Comparison of ENCODE assay signal across 1 cellular context in the genomic region with DNA sequence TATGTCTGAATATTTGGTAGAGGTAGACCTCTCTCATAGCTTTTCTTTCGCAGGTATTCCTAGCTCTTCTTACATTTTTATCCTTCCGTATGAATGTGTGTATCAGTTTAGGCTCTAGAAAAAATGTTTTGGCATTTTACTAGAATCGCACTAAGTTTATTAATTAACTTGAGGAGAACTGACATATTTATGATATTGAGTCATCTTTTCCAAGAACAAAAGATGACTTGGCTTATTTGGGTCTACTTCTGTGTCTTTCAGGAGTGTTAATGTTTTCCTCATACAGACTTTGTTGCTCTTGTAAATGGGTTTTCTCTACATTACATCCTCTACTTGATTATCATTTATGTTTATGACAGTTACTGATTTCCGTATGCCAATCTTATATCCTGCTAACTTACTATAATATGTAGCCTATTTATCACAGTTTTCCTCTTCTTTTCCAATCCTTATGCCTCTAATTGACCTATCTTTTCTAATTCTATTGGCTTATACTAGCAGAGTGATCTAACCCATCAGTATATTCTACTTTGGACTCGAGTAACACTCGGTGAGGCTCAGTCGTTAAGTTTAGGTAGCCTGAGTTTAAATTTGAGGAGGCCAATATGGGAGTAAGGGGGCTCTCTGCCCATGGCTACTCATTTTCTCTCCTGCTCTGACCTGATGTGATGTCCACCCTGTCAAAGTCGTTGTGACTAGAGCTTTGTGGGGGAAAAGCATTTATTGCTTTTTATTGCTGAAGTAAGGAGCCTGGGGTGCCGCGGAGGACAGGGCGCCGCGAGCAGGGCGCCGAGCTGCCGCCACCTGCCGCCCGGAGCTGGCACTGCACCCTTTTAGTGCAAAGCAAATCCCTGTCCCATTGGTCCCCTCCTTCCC.
TF ChIP-seq lines count a peak whose summit lies in the region.

No MANE protein-coding gene starts in this region.

TF ChIP-seq in HEK293, 187 proteins besides CTCF, POLR2A, EP300 and RAD21 (continued from another document):
- TF ChIP-seq, protein P1, sequence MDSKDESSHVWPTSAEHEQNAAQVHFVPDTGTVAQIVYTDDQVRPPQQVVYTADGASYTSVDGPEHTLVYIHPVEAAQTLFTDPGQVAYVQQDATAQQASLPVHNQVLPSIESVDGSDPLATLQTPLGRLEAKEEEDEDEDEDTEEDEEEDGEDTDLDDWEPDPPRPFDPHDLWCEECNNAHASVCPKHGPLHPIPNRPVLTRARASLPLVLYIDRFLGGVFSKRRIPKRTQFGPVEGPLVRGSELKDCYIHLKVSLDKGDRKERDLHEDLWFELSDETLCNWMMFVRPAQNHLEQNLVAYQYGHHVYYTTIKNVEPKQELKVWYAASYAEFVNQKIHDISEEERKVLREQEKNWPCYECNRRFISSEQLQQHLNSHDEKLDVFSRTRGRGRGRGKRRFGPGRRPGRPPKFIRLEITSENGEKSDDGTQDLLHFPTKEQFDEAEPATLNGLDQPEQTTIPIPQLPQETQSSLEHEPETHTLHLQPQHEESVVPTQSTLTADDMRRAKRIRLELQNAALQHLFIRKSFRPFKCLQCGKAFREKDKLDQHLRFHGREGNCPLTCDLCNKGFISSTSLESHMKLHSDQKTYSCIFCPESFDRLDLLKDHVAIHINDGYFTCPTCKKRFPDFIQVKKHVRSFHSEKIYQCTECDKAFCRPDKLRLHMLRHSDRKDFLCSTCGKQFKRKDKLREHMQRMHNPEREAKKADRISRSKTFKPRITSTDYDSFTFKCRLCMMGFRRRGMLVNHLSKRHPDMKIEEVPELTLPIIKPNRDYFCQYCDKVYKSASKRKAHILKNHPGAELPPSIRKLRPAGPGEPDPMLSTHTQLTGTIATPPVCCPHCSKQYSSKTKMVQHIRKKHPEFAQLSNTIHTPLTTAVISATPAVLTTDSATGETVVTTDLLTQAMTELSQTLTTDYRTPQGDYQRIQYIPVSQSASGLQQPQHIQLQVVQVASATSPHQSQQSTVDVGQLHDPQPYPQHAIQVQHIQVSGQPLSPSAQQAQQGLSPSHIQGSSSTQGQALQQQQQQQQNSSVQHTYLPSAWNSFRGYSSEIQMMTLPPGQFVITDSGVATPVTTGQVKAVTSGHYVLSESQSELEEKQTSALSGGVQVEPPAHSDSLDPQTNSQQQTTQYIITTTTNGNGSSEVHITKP (tag by site-specific recombination; IDR thresholded peaks at IDR 0.05): 0 out of 2 replicates have a peak, but pooled peaks have one; percentile 17
- peak; percentile 66 for TF ChIP-seq ZNF654 (tag by site-specific recombination; IDR thresholded peaks at IDR 0.05; ENCODE audit: low read depth)
- peak; percentile 40; the same call in 1 of the 2 replicates for TF ChIP-seq ZNF391 (tag by site-specific recombination; IDR thresholded peaks at IDR 0.05; ENCODE audit: borderline replicate concordance, low read depth)
- TF ChIP-seq ZSCAN30 (tag by site-specific recombination; IDR thresholded peaks at IDR 0.05): 0 out of 2 replicates have a peak, but pooled peaks have one; percentile 48
- TF ChIP-seq, protein P2, sequence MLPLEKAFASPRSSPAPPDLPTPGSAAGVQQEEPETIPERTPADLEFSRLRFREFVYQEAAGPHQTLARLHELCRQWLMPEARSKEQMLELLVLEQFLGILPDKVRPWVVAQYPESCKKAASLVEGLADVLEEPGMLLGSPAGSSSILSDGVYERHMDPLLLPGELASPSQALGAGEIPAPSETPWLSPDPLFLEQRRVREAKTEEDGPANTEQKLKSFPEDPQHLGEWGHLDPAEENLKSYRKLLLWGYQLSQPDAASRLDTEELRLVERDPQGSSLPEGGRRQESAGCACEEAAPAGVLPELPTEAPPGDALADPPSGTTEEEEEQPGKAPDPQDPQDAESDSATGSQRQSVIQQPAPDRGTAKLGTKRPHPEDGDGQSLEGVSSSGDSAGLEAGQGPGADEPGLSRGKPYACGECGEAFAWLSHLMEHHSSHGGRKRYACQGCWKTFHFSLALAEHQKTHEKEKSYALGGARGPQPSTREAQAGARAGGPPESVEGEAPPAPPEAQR (tag by site-specific recombination; IDR thresholded peaks at IDR 0.05): no peak
- 0 out of 2 replicates have a peak, but pooled peaks have one; percentile 28 for TF ChIP-seq GLIS1 (tag by site-specific recombination; IDR thresholded peaks at IDR 0.05)
- no peak for TF ChIP-seq ZNF10 (tag by site-specific recombination; IDR thresholded peaks at IDR 0.05)
- TF ChIP-seq SP7 (tag by site-specific recombination; IDR thresholded peaks at IDR 0.05): no peak; the same call in 1 of the 2 replicates
- 0 out of 2 replicates have a peak, but pooled peaks have one; percentile 37 for TF ChIP-seq ZNF2 (tag by site-specific recombination; IDR thresholded peaks at IDR 0.05)
- TF ChIP-seq, protein P3, sequence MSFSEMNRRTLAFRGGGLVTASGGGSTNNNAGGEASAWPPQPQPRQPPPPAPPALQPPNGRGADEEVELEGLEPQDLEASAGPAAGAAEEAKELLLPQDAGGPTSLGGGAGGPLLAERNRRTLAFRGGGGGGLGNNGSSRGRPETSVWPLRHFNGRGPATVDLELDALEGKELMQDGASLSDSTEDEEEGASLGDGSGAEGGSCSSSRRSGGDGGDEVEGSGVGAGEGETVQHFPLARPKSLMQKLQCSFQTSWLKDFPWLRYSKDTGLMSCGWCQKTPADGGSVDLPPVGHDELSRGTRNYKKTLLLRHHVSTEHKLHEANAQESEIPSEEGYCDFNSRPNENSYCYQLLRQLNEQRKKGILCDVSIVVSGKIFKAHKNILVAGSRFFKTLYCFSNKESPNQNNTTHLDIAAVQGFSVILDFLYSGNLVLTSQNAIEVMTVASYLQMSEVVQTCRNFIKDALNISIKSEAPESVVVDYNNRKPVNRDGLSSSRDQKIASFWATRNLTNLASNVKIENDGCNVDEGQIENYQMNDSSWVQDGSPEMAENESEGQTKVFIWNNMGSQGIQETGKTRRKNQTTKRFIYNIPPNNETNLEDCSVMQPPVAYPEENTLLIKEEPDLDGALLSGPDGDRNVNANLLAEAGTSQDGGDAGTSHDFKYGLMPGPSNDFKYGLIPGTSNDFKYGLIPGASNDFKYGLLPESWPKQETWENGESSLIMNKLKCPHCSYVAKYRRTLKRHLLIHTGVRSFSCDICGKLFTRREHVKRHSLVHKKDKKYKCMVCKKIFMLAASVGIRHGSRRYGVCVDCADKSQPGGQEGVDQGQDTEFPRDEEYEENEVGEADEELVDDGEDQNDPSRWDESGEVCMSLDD (tag by site-specific recombination; IDR thresholded peaks at IDR 0.05): 0 out of 2 replicates have a peak, but pooled peaks have one; percentile 47
- TF ChIP-seq ZNF394 (tag by site-specific recombination; IDR thresholded peaks at IDR 0.05; ENCODE audit: borderline replicate concordance): 0 out of 2 replicates have a peak, but pooled peaks have one; percentile 39
- TF ChIP-seq ZEB2 (tag by site-specific recombination; IDR thresholded peaks at IDR 0.05): peak; percentile 27; the same call in 1 of the 2 replicates
- peak; percentile 43; the same call in 1 of the 2 replicates for TF ChIP-seq ZBTB17 (tag by site-specific recombination; IDR thresholded peaks at IDR 0.05)
- TF ChIP-seq, protein P4, sequence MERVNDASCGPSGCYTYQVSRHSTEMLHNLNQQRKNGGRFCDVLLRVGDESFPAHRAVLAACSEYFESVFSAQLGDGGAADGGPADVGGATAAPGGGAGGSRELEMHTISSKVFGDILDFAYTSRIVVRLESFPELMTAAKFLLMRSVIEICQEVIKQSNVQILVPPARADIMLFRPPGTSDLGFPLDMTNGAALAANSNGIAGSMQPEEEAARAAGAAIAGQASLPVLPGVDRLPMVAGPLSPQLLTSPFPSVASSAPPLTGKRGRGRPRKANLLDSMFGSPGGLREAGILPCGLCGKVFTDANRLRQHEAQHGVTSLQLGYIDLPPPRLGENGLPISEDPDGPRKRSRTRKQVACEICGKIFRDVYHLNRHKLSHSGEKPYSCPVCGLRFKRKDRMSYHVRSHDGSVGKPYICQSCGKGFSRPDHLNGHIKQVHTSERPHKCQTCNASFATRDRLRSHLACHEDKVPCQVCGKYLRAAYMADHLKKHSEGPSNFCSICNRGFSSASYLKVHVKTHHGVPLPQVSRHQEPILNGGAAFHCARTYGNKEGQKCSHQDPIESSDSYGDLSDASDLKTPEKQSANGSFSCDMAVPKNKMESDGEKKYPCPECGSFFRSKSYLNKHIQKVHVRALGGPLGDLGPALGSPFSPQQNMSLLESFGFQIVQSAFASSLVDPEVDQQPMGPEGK (tag by site-specific recombination; IDR thresholded peaks at IDR 0.05): peak; percentile 37; the same call in 1 of the 2 replicates
TF ChIP-seq in HEK293: peak in this region for 15.
